ENCODE assay signal across 1 cellular context in genomic region chr17:78253636-78253945, GRCh38.
TF ChIP-seq lines count a peak whose summit lies in the region.

No MANE protein-coding gene starts in this region.

TF ChIP-seq in K562, 482 proteins besides CTCF, POLR2A, EP300 and RAD21:
- TF ChIP-seq LCOR (CRISPR knock-in tag; IDR thresholded peaks at IDR 0.05) (0 out of 2 replicates have a peak, but pooled peaks have one; percentile 5), BCOR (IDR thresholded peaks at IDR 0.05) (peak; percentile 51; the same call in 1 of the 2 replicates), ADNP (tag; IDR thresholded peaks at IDR 0.05) (peak; percentile 59; the same call in 1 of the 2 replicates), ARID1B (IDR thresholded peaks at IDR 0.05) (0 out of 2 replicates have a peak, but pooled peaks have one; percentile 13), CEBPG (CRISPR knock-in tag; IDR thresholded peaks at IDR 0.05) (peak; percentile 62; the same call in 1 of the 2 replicates), CEBPG (tag; conservative IDR thresholded peaks at IDR 0.05 in 1 of 2, IDR thresholded peaks at IDR 0.05 in 1 of 2) (0 out of 4 replicates have a peak, but pooled peaks of 1 of the 2 experiments have one; percentile 22)
